Comparison of ENCODE assay signal across 18 cellular contexts in the genomic region with DNA sequence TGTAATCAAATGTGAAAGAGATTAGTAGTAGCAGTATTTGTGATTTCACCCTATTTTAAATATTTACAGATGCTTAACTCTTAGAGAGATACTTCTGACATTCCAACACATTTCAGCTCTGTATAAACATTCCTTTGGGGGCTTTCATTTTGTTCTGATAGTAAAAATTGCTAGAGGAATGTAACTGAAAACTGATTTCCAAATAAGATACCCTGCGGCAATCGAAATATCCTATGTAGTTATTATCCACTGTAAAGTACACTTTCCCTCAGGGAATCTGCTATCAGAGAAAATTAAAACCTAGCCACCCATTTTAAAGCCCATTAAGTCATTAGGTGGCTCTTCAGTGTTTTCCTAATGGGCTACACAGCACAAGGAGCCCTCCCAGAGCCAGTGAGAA.
"Had no signal": no experiment of that assay in that cellular context is flagged by ENCODE, and none has a peak within 500 bp of the region (broad histone marks: within the 10 kb centered on the region; RNA-seq: fewer than 3 reads in every experiment).

No MANE protein-coding gene starts in this region.

- ATAC-seq: foreskin keratinocyte; left colon; left ventricle myocardium superior; psoas muscle; right lobe of liver; stimulated activated effector memory CD8-positive, alpha-beta T cell treated with anti-CD3 and anti-CD28 coated beads, Interleukin-12 subunit alpha, Interleukin-12 subunit beta, amount 100 ng/mL, for 72 hours; stimulated activated naive CD8-positive, alpha-beta T cell treated with anti-CD3 and anti-CD28 coated beads, Interleukin-15, Interleukin-2, amounts not matched to agents 100 U/mL and 50 U/mL, for 24 hours had no signal

- H3K9me3 ChIP-seq: neutrophil, psoas muscle, right lobe of liver, suprapubic skin, tibial artery, upper lobe of left lung, vagina had no signal

- H3K27ac ChIP-seq: foreskin keratinocyte, neutrophil, psoas muscle, right lobe of liver, suprapubic skin, tibial artery, upper lobe of left lung, vagina had no signal

- DNase-seq: foreskin keratinocyte; left colon; left ventricle myocardium superior; mesenchymal stem cell; naive B cell; psoas muscle; retina; right lobe of liver; stimulated activated CD4-positive, alpha-beta T cell treated with anti-CD3 and anti-CD28 coated beads, Interleukin-4, amount 100 ng/mL, for 1 hour; stimulated activated CD8-positive, alpha-beta memory T cell treated with anti-CD3 and anti-CD28 coated beads, Interleukin-4, amount 100 ng/mL, for 48 hours; stimulated activated naive CD8-positive, alpha-beta T cell treated with anti-CD3 and anti-CD28 coated beads, Interleukin-15, Interleukin-2, amounts not matched to agents 100 U/mL and 50 U/mL, for 24 hours; tibial artery; upper lobe of left lung had no signal

- H3K27me3 ChIP-seq: neutrophil, right lobe of liver, upper lobe of left lung, vagina had no signal

- H3K36me3 ChIP-seq: neutrophil, right lobe of liver, suprapubic skin, tibial artery, upper lobe of left lung, vagina had no signal

- H3K4me1 ChIP-seq: foreskin keratinocyte, psoas muscle, right lobe of liver, suprapubic skin, tibial artery, upper lobe of left lung, vagina had no signal

- H3K4me3 ChIP-seq: lung, psoas muscle, right lobe of liver, suprapubic skin, tibial artery, upper lobe of left lung, vagina had no signal
